Comparison of ENCODE assay signal across 18 cellular contexts in genomic region chr5:116531635-116532034, GRCh38. TPM values are rescaled to one million over a fixed set of nuclear protein-coding genes. Genes with fewer than 3 reads are reported as not detected.
"Had no signal": no experiment of that assay in that cellular context is flagged by ENCODE, and none has a peak within 500 bp of the region (broad histone marks: within the 10 kb centered on the region; RNA-seq: fewer than 3 reads in every experiment).

No MANE protein-coding gene starts in this region.

- DNase-seq: activated CD4-positive, alpha-beta memory T cell treated with anti-CD3 and anti-CD28 coated beads for 36 hours; activated CD4-positive, alpha-beta T cell treated with anti-CD3 and anti-CD28 coated beads for 36 hours; activated naive CD4-positive, alpha-beta T cell treated with Interleukin-2 at 50 U/mL for 16 hours; activated T-cell treated with anti-CD3 and anti-CD28 coated beads, Interleukin-2, amount 50 U/mL, for 1 hour; anterior cingulate cortex; erythroblast; head of caudate nucleus; left ventricle myocardium inferior; mammary epithelial cell; stimulated activated CD4-positive, alpha-beta T cell treated with anti-CD3 and anti-CD28 coated beads, Interleukin-4, amount 100 ng/mL, for 24 hours; T-cell; T1000; testis had no signal

- H3K27me3 ChIP-seq: testis had no signal

- H3K36me3 ChIP-seq: left ventricle myocardium inferior had no signal

- H3K27ac ChIP-seq: coronary artery, left ventricle myocardium inferior, testis had no signal

- H3K9me3 ChIP-seq: left ventricle myocardium inferior, testis had no signal

- H3K4me3 ChIP-seq: coronary artery, left ventricle myocardium inferior, testis had no signal

- ATAC-seq: activated CD4-positive, alpha-beta T cell treated with anti-CD3 and anti-CD28 coated beads for 36 hours; activated T-helper 17 cell treated with anti-CD3 and anti-CD28 coated beads, Interleukin-2, amount 50 U/mL, for 72 hours; sciatic nerve; SK-N-SH treated with all-trans-retinoic acid at 6 μM for 48 hours; stimulated activated memory B cell treated with anti-CD40 and anti-IgM and Interleukin-4, amounts not matched to agents 10 μg/mL and 1 μg/mL and 100 μg/mL, for 72 hours; T-cell had no signal

RNA-seq across cellular contexts. Expression of gene SEMA6A, which starts 43.0 kb away (rescaled TPM):
- total RNA-seq: activated CD4-positive, alpha-beta memory T cell treated with anti-CD3 and anti-CD28 coated beads for 36 hours; activated CD4-positive, alpha-beta T cell treated with anti-CD3 and anti-CD28 coated beads for 36 hours had no signal
